ENCODE assay signal across 3 cellular contexts in the genomic region with DNA sequence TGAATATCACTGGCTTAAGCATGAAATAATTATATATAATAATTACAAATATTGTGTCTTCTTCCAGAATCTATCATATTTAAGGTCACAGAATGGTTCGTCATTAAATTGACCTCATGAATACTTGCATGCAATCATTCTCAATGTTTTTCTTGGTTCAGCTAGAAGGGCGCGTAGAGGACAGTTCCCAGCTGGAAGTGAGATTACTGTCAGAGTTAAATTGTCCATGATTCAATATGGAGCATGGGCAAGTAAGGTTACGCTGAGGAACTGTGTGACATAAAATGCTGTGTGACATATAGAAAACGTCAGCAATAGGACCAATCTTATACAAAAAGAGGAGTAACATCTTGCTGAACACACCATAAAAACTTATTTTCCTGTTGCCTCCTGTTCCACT.
"Had no signal": no experiment of that assay in that cellular context is flagged by ENCODE, and none has a peak within 500 bp of the region (broad histone marks: within the 10 kb centered on the region; RNA-seq: fewer than 3 reads in every experiment).

No MANE protein-coding gene starts in this region.

- H3K4me3 ChIP-seq: GM12878 had no signal

- ATAC-seq: GM12878 had no signal

- DNase-seq: GDM1, GF-D8 had no signal
